12 cellular contexts compared by ENCODE assay signal in the genomic region with DNA sequence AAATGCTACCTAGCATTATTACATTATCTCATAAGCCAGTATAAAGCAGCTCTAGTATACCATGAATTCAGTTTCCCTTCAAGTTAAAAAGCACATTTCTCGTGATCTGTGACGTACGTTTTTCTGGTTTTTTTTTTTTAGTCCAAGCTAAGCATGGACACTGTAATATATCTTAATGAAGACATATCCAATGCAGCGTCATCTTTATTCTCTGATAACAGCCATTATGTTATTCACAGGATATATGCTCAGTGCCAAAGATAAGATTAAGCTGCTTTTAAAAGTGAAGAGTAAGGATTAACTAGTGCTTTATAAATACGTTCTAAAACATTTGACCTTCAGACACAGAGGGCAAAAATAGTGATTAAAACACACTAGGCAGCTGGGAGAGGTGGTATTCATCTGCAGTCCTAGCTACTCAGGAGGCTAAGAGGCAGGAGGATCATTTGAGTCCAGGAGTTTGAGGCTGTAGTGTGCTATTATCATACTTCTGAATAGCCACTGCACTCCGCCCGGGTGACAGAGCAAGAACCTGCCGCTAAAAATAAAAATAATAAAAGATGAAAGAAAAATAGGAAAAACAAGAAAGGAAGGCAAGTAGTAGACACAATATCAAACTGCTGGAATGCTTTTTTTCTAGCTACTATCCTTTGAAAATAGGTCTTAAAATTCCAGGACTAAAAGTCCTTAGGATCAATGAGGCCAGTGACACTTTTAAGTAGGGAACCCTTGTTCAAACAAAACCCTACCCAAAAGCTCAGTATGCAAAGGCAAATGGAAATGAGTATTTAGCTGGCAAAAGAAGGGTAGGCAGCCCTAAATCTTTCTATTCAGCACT. TPM values are rescaled to one million over a fixed set of nuclear protein-coding genes. Genes with fewer than 3 reads are reported as not detected.
DNase-seq lines count a peak whose midpoint lies in the region; TF ChIP-seq lines count a peak whose summit lies in the region.
"Had no signal": no experiment of that assay in that cellular context is flagged by ENCODE, and none has a peak within 500 bp of the region (broad histone marks: within the 10 kb centered on the region; RNA-seq: fewer than 3 reads in every experiment).

No MANE protein-coding gene starts in this region.

- H3K27me3 Mint-ChIP-seq in activated CD4-positive, alpha-beta T cell treated with anti-CD3 and anti-CD28 coated beads, Interleukin-2, amount 10 ng/mL, durations not matched to agents 7 days and 5 days, result no peaks in the 10 kb centered on the region
- H3K27me3 Mint-ChIP-seq in dendritic cell treated with granulocyte-macrophage colony-stimulating factor and Interleukin-4, amounts not matched to agents 40 ng/mL and 50 ng/mL, for 4 days, result no peaks in the 10 kb centered on the region
- H3K27me3 Mint-ChIP-seq in mesothelial cell of epicardium (ENCODE audit: low read depth), result no peaks in the 10 kb centered on the region

- peak overlapping the region; percentile 24 to 33 (median 29) for H3K27ac ChIP-seq in thyroid gland
- H3K27ac ChIP-seq: A549, HL-60, ovary had no signal

- H3K4me3 Mint-ChIP-seq in activated CD4-positive, alpha-beta T cell treated with anti-CD3 and anti-CD28 coated beads, Interleukin-2, amount 10 ng/mL, durations not matched to agents 7 days and 5 days, result no peak overlapping the region
- H3K4me3 Mint-ChIP-seq in dendritic cell treated with granulocyte-macrophage colony-stimulating factor and Interleukin-4, amounts not matched to agents 40 ng/mL and 50 ng/mL, for 4 days, result no peak overlapping the region
- H3K4me3 Mint-ChIP-seq in mesothelial cell of epicardium, result no peak overlapping the region

- WGBS in thyroid gland, 2 donors, result 58 to 61% methylated on average over 8 of the region's 8 CpGs

- CTCF ChIA-PET in activated CD4-positive, alpha-beta T cell treated with anti-CD3 and anti-CD28 coated beads, Interleukin-2, amount 10 ng/mL, durations not matched to agents 7 days and 5 days (lab: Charles Lee), result interaction anchor here (0.8 to 1.3 kb wide), 4 partner anchors 8 to 73 kb away, joined by 3 to 4 read pairs (median 3); a partner anchor contains a TSS

- H3K4me3 ChIP-seq in thyroid gland (replicated peaks in 1 of 3), result no peak overlapping the region
- H3K4me3 ChIP-seq: A549, ovary had no signal

- intact Hi-C loops in dendritic cell treated with granulocyte-macrophage colony-stimulating factor and Interleukin-4, amounts not matched to agents 40 ng/mL and 50 ng/mL, for 4 days (cut with micrococcal nuclease), result loop anchor here (10.0 kb wide), 1 partner anchor 49 kb away; no protein-coding TSS in a partner anchor
- intact Hi-C loops in thyroid gland (cut with DNase I), result no loop called here

- no peaks in the 10 kb centered on the region for H3K27me3 ChIP-seq in thyroid gland
- H3K27me3 ChIP-seq: ovary had no signal

- no peaks in the 10 kb centered on the region for H3K9me3 Mint-ChIP-seq in activated CD4-positive, alpha-beta T cell treated with anti-CD3 and anti-CD28 coated beads, Interleukin-2, amount 10 ng/mL, durations not matched to agents 7 days and 5 days
- H3K9me3 Mint-ChIP-seq in dendritic cell treated with granulocyte-macrophage colony-stimulating factor and Interleukin-4, amounts not matched to agents 40 ng/mL and 50 ng/mL, for 4 days, result no peaks in the 10 kb centered on the region
- H3K9me3 Mint-ChIP-seq in mesothelial cell of epicardium, result no peaks in the 10 kb centered on the region

- no peak for TF ChIP-seq POLR2A in thyroid gland (IDR thresholded peaks at IDR 0.05)

- H3K9me3 ChIP-seq in thyroid gland, result no peaks in the 10 kb centered on the region
- H3K9me3 ChIP-seq: A549, ovary had no signal

- H3K4me1 Mint-ChIP-seq in activated CD4-positive, alpha-beta T cell treated with anti-CD3 and anti-CD28 coated beads, Interleukin-2, amount 10 ng/mL, durations not matched to agents 7 days and 5 days, result peaks cover 55% of the 10 kb centered on the region
- H3K4me1 Mint-ChIP-seq in dendritic cell treated with granulocyte-macrophage colony-stimulating factor and Interleukin-4, amounts not matched to agents 40 ng/mL and 50 ng/mL, for 4 days (ENCODE audit: low read depth), result peaks cover 50% of the 10 kb centered on the region
- H3K4me1 Mint-ChIP-seq in mesothelial cell of epicardium, result peaks cover 32% of the 10 kb centered on the region

- peaks cover 0 to 5% of the 10 kb centered on the region in 2 donors for H3K36me3 ChIP-seq in thyroid gland
- H3K36me3 ChIP-seq: ovary had no signal

- peaks cover 39 to 56% of the 10 kb centered on the region in 2 donors for H3K4me1 ChIP-seq in thyroid gland

- peaks cover 53% of the 10 kb centered on the region for H3K36me3 Mint-ChIP-seq in activated CD4-positive, alpha-beta T cell treated with anti-CD3 and anti-CD28 coated beads, Interleukin-2, amount 10 ng/mL, durations not matched to agents 7 days and 5 days (ENCODE audit: low read depth)
- peaks cover 81% of the 10 kb centered on the region for H3K36me3 Mint-ChIP-seq in dendritic cell treated with granulocyte-macrophage colony-stimulating factor and Interleukin-4, amounts not matched to agents 40 ng/mL and 50 ng/mL, for 4 days (ENCODE audit: low read depth)
- H3K36me3 Mint-ChIP-seq in mesothelial cell of epicardium, result peaks cover 20% of the 10 kb centered on the region

- H3K27ac Mint-ChIP-seq in activated CD4-positive, alpha-beta T cell treated with anti-CD3 and anti-CD28 coated beads, Interleukin-2, amount 10 ng/mL, durations not matched to agents 7 days and 5 days, result peak overlapping the region; percentile 43
- peak overlapping the region; percentile 65 for H3K27ac Mint-ChIP-seq in dendritic cell treated with granulocyte-macrophage colony-stimulating factor and Interleukin-4, amounts not matched to agents 40 ng/mL and 50 ng/mL, for 4 days
- peak overlapping the region; percentile 70 for H3K27ac Mint-ChIP-seq in mesothelial cell of epicardium

- TF ChIP-seq CTCF in mesothelial cell of epicardium (IDR thresholded peaks at IDR 0.05; ENCODE audit: unreplicated experiment) (no peak), thyroid gland (IDR thresholded peaks at IDR 0.05) (no peak)

- DNase-seq in activated CD4-positive, alpha-beta T cell treated with anti-CD3 and anti-CD28 coated beads, Interleukin-2, amount 10 ng/mL, durations not matched to agents 7 days and 5 days, result no peak
- no peak for DNase-seq in activated CD4-positive, alpha-beta T cell treated with anti-CD3 and anti-CD28 coated beads for 4 hours
- DNase-seq in mesothelial cell of epicardium (ENCODE audit: low spot score in 2 of 2, unreplicated experiment in 2 of 2), result no peak
- no peak for DNase-seq in thyroid gland
- no peak for DNase-seq in COR-L47 (lab: John Stamatoyannopoulos, UW)
- DNase-seq in NCI-H748 treated with DMSO at 0.1 percent for 48 hours (lab: John Stamatoyannopoulos, UW), result no peak
- no peak for DNase-seq in Ammon's horn (ENCODE audit: low spot score)
- DNase-seq: RPMI8226 had no signal

- POLR2A ChIA-PET in activated CD4-positive, alpha-beta T cell treated with anti-CD3 and anti-CD28 coated beads, Interleukin-2, amount 10 ng/mL, durations not matched to agents 7 days and 5 days (lab: Charles Lee), result no interaction called here

RNA-seq across cellular contexts. Expression of a gene that starts 7.7 kb away (rescaled TPM):
- 100 to 1,000 TPM; 164 to 199 TPM for total RNA-seq in activated CD4-positive, alpha-beta T cell treated with anti-CD3 and anti-CD28 coated beads, Interleukin-2, amount 10 ng/mL, durations not matched to agents 7 days and 5 days
- total RNA-seq in mesothelial cell of epicardium (246 to 254 TPM (median 248 TPM) in 3 replicates), thyroid gland (100 to 1,000 TPM; 183 to 262 (median 202) TPM)

RNA-seq across cellular contexts. Expression of a gene that starts 37.7 kb away (rescaled TPM):
- total RNA-seq in activated CD4-positive, alpha-beta T cell treated with anti-CD3 and anti-CD28 coated beads, Interleukin-2, amount 10 ng/mL, durations not matched to agents 7 days and 5 days, result under 1 TPM; 0.37 to 0.52 TPM
- total RNA-seq in mesothelial cell of epicardium, result 9.1 to 10.1 TPM (median 10.0 TPM) in 3 replicates
- total RNA-seq in thyroid gland, result 1 to 10 TPM; 4.4 to 6.2 (median 5.5) TPM
